22 cellular contexts compared by ENCODE assay signal in the genomic region with DNA sequence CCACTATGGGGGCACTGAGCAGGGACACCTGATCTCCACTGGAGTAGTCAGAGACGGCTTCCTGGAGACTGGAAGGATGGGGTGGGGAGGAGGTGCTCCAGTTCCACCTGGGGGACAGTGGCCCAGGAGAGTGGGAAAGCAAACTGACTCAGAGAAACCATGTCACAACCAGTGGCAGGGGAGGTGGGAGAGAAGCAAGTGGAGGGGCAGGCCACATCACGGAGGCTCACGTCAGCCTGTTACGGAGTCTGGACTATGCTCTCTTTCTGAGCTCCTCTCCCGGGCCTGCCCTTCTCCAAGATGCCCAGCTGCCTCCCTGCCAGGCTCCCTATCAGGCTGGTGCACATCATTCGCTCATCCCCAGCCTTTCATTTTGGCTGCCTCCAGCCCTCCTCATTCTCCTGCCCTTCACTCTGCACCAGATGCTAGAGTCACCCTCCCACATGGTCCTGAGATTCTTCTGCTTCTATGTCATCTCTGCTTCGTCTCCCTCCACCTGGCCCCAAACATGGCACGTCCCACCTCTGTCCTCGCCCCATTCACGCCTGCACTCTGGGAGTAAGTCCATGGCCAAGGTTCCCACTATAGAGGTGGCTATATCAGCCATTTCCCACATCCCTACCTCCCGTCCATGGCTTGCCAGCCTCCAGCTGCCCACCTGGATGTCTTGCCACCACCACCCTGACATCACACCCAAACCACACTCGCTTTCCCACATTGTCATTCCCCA.
"Had no signal": no experiment of that assay in that cellular context is flagged by ENCODE, and none has a peak within 500 bp of the region (broad histone marks: within the 10 kb centered on the region; RNA-seq: fewer than 3 reads in every experiment).

No MANE protein-coding gene starts in this region.

- ATAC-seq: activated CD8-positive, alpha-beta memory T cell treated with anti-CD3 and anti-CD28 coated beads, Interleukin-2, amount 10 ng/mL, durations not matched to agents 7 days and 5 days; pancreas had no signal

- H3K27me3 ChIP-seq: pancreas, tibial nerve, vagina had no signal

- H3K4me3 ChIP-seq: mucosa of descending colon, pancreas, tibial nerve, vagina had no signal

- H3K36me3 ChIP-seq: pancreas, tibial nerve, vagina had no signal

- H3K27ac ChIP-seq: pancreas, tibial nerve, vagina had no signal

- DNase-seq: activated CD4-positive, alpha-beta memory T cell treated with anti-CD3 and anti-CD28 coated beads, Interleukin-2, amount 10 ng/mL, durations not matched to agents 7 days and 5 days; activated CD4-positive, alpha-beta T cell treated with anti-CD3 and anti-CD28 coated beads for 48 hours; activated CD4-positive, CD25-positive, alpha-beta regulatory T cell; activated CD8-positive, alpha-beta memory T cell treated with anti-CD3 and anti-CD28 coated beads, Interleukin-2, amount 10 ng/mL, durations not matched to agents 7 days and 5 days; activated naive CD4-positive, alpha-beta T cell treated with Interleukin-2 at 50 U/mL for 16 hours; activated T-cell treated with anti-CD3 and anti-CD28 coated beads, Interleukin-2, amount 50 U/mL, for 24 hours; cerebellar nuclear complex; effector CD4-positive, alpha-beta T cell; glutamatergic neuron; mesenchymal stem cell; mucosa of descending colon; naive B cell; stimulated activated CD4-positive, alpha-beta T cell treated with anti-CD3 and anti-CD28 coated beads, Interleukin-12 subunit alpha, Interleukin-12 subunit beta, amount 100 ng/mL, for 4 hours; stimulated activated CD4-positive, alpha-beta T cell treated with anti-CD3 and anti-CD28 coated beads, Interleukin-1b, Interleukin-23, amount 100 ng/mL, for 48 hours; stimulated activated CD8-positive, alpha-beta memory T cell treated with anti-CD3 and anti-CD28 coated beads, Interleukin-4, amount 100 ng/mL, for 48 hours; stimulated activated naive CD4-positive, alpha-beta T cell treated with Interleukin-2 at 50 U/mL for 16 hours; substantia nigra; T1000 had no signal

- H3K4me1 ChIP-seq: vagina had no signal

- H3K9me3 ChIP-seq: mucosa of descending colon, pancreas, tibial nerve, vagina had no signal

- FAIRE-seq: endothelial cell of umbilical vein, pancreas had no signal
